ENCODE assay signal across 8 cellular contexts in genomic region chr3:45567730-45568172, GRCh38. TPM values are rescaled to one million over a fixed set of nuclear protein-coding genes. Genes with fewer than 3 reads are reported as not detected.
DNase-seq lines count a peak whose midpoint lies in the region; ATAC-seq and TF ChIP-seq lines count a peak whose summit lies in the region.

No MANE protein-coding gene starts in this region.

- POLR2A ChIA-PET in CD8-positive, alpha-beta memory T cell (lab: Charles Lee): no interaction called here

- H3K4me1 Mint-ChIP-seq in CD8-positive, alpha-beta memory T cell: peaks cover 9 to 16% (median 15%) of the 10 kb centered on the region in 3 donors
- H3K4me1 Mint-ChIP-seq in endodermal cell: peaks cover 29% of the 10 kb centered on the region

- WGBS in endodermal cell (ENCODE audit: insufficient coverage in 1 of 2, insufficient read length in 1 of 2), 2 experiments: 93 to 100% methylated on average over 6 to 8 of the region's 8 CpGs

- no peaks in the 10 kb centered on the region for H3K36me3 ChIP-seq in CD8-positive, alpha-beta memory T cell (ENCODE audit: insufficient read depth, low read length)
- H3K36me3 ChIP-seq in endodermal cell (ENCODE audit: control insufficient read depth, insufficient read depth, low read length): no peaks in the 10 kb centered on the region

- H3K27ac Mint-ChIP-seq in CD8-positive, alpha-beta memory T cell: peak overlapping the region in 5 of 8 donors; percentile 28 to 69 (median 39)
- no peak overlapping the region for H3K27ac Mint-ChIP-seq in endodermal cell

- no peak overlapping the region for H3K27ac ChIP-seq in CD8-positive, alpha-beta memory T cell (ENCODE audit: low read depth, low read length)
- H3K27ac ChIP-seq in endodermal cell (ENCODE audit: low read depth, low read length) (no peak overlapping the region), coronary artery (no peak overlapping the region)

- H3K9me3 ChIP-seq in CD8-positive, alpha-beta memory T cell (ENCODE audit: low read length): no peaks in the 10 kb centered on the region
- H3K9me3 ChIP-seq in endodermal cell (ENCODE audit: control insufficient read depth, low read length): peaks cover 21% of the 10 kb centered on the region

- ATAC-seq in GM21390 (IDR thresholded peaks at IDR 0.05; ENCODE audit: unreplicated experiment) (peak; percentile 52), HG03025 (IDR thresholded peaks at IDR 0.05; ENCODE audit: low FRiP score, unreplicated experiment) (no peak)

- H3K27me3 Mint-ChIP-seq in CD8-positive, alpha-beta memory T cell: no peaks in the 10 kb centered on the region
- no peaks in the 10 kb centered on the region for H3K27me3 Mint-ChIP-seq in endodermal cell (ENCODE audit: insufficient read depth)

- H3K4me3 ChIP-seq in CD8-positive, alpha-beta memory T cell (ENCODE audit: low read length): no peak overlapping the region
- H3K4me3 ChIP-seq in endodermal cell (ENCODE audit: low read length) (no peak overlapping the region), coronary artery (no peak overlapping the region)

- no peak overlapping the region for H3K4me3 Mint-ChIP-seq in CD8-positive, alpha-beta memory T cell
- H3K4me3 Mint-ChIP-seq in endodermal cell: no peak overlapping the region

- peak in 1 of 5 donors; percentile 14 for DNase-seq in CD8-positive, alpha-beta memory T cell
- DNase-seq in MV-4-11 (lab: John Stamatoyannopoulos, UW) (peak; percentile 82), endodermal cell (peak; percentile 41), superior temporal gyrus (ENCODE audit: extremely low spot score) (no peak), coronary artery (ENCODE audit: low spot score) (no peak), HPDE6-E6E7 (ENCODE audit: extremely low spot score) (no peak)

- CTCF ChIA-PET in CD8-positive, alpha-beta memory T cell (lab: Charles Lee): no interaction called here

- no peaks in the 10 kb centered on the region for H3K9me3 Mint-ChIP-seq in CD8-positive, alpha-beta memory T cell
- H3K9me3 Mint-ChIP-seq in endodermal cell: peaks cover 18% of the 10 kb centered on the region

- no peak for TF ChIP-seq CTCF in endodermal cell (conservative IDR thresholded peaks at IDR 0.05)
- TF ChIP-seq CTCF in coronary artery (IDR thresholded peaks at IDR 0.05): no peak

- H3K4me1 ChIP-seq in CD8-positive, alpha-beta memory T cell (ENCODE audit: insufficient read depth, low read length): peaks cover 6% of the 10 kb centered on the region
- H3K4me1 ChIP-seq in endodermal cell (ENCODE audit: control insufficient read depth, insufficient read depth, low read length): peaks cover 20% of the 10 kb centered on the region

- no peaks in the 10 kb centered on the region for H3K36me3 Mint-ChIP-seq in CD8-positive, alpha-beta memory T cell
- peaks cover 5% of the 10 kb centered on the region for H3K36me3 Mint-ChIP-seq in endodermal cell (ENCODE audit: low read depth)

- no peak overlapping the region for H3K9ac ChIP-seq in endodermal cell (ENCODE audit: extremely low read depth, low read length, poor library complexity, severe bottlenecking)

- no peaks in the 10 kb centered on the region for H3K27me3 ChIP-seq in CD8-positive, alpha-beta memory T cell (ENCODE audit: insufficient read depth, low read length, poor library complexity, severe bottlenecking)
- no peaks in the 10 kb centered on the region for H3K27me3 ChIP-seq in endodermal cell (ENCODE audit: control insufficient read depth, insufficient read depth, low read length, poor library complexity, severe bottlenecking)

RNA-seq across cellular contexts. Expression of gene LIMD1, which starts 26.8 kb away (rescaled TPM):
- total RNA-seq in CD8-positive, alpha-beta memory T cell: 10 to 100 TPM; 27.0 to 27.2 TPM
- 5.8 TPM for polyA plus RNA-seq in CD8-positive, alpha-beta memory T cell
- 10 to 100 TPM; 30.9 to 33.4 TPM for total RNA-seq in endodermal cell
- 16.5 TPM for polyA plus RNA-seq in endodermal cell (2013, experiment 1 of 2)
- 12.0 TPM for polyA plus RNA-seq in endodermal cell (2013, experiment 2 of 2)

Comparison
In these comparisons a context has a peak if more than half of its experiments do, and no peak if none do; other contexts are left out.
1. DNase-seq: peak in MV-4-11 (single experiment) and endodermal cell (single experiment); none in superior temporal gyrus (single experiment), coronary artery (single experiment) and HPDE6-E6E7 (single experiment).